In the genomic region with DNA sequence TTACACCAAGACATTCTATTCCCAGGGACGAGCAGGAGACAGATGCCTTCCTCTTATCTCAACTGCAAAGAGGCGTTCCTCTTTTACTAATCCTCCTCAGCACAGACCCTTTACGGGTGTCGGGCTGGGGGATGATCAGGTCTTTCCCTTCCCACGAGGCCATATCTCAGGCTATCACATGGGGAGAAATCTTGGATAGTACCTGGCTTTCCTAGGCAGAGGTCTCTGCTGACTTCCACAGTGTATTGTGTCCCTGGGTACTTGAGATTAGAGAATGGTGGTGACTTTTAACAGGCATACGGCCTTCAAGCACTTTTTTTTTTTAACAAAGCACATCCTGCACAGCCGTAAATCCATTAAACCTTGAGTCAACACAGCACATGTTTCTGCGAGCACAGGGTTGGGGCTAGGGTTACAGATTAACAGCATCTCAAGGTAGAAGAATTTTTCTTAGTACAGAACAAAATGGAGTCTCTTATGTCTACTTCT, we compare ENCODE assay signal across 11 cellular contexts. TPM values are rescaled to one million over a fixed set of nuclear protein-coding genes. Genes with fewer than 3 reads are reported as not detected.
DNase-seq lines count a peak whose midpoint lies in the region; ATAC-seq and TF ChIP-seq lines count a peak whose summit lies in the region.
"Not testable (repeated sequence)": the region's sequence is repeated elsewhere in the genome, so short reads cannot be mapped to it uniquely, and the experiment has no call there.
"Had no signal": no experiment of that assay in that cellular context is flagged by ENCODE, and none has a peak within 500 bp of the region (broad histone marks: within the 10 kb centered on the region; RNA-seq: fewer than 3 reads in every experiment).

No MANE protein-coding gene starts in this region.

- TF ChIP-seq POLR2A in transverse colon (IDR thresholded peaks at IDR 0.05), result not testable (repeated sequence)

- in situ Hi-C loops in transverse colon (cut with MboI; ENCODE audit: low pct_ligation_motif_present in 1 of 4, low pct_unique_long_range_greater_than_20kb in 1 of 4, low sequenced_read_pairs in 3 of 4), result not testable (repeated sequence)

- DNase-seq in DMS53 (lab: John Stamatoyannopoulos, UW) (peak; percentile 88), NCI-H1105 treated with DMSO at 0.1 percent for 48 hours (lab: John Stamatoyannopoulos, UW) (peak; percentile 1), NCI-H524 (lab: John Stamatoyannopoulos, UW) (peak; percentile 62 to 83), OCI-M2 (lab: John Stamatoyannopoulos, UW; ENCODE audit: unreplicated experiment) (peak; percentile 53), WERI-Rb-1 (peak; percentile 81)
- not testable (repeated sequence) for DNase-seq in left colon, nephron progenitor cell, transverse colon

- not testable (repeated sequence) for TF ChIP-seq CTCF in WERI-Rb-1 (IDR thresholded peaks at IDR 0.05; ENCODE audit: low read depth, low read length); nephron progenitor cell (IDR thresholded peaks at IDR 0.05); transverse colon (IDR thresholded peaks at IDR 0.05)

- H3K27ac ChIP-seq in WERI-Rb-1 (peak overlapping the region; percentile 93), transverse colon (peak overlapping the region; percentile 75 to 84 (median 81))

- H3K27ac Mint-ChIP-seq in nephron progenitor cell, result peak overlapping the region; percentile 83

- not testable (repeated sequence) for H3K9me3 Mint-ChIP-seq in nephron progenitor cell

- peaks cover 16% of the 10 kb centered on the region for H3K4me1 Mint-ChIP-seq in nephron progenitor cell

- not testable (repeated sequence) for H3K4me3 Mint-ChIP-seq in nephron progenitor cell

- 34 to 38% methylated on average over 2 to 8 of the region's 8 CpGs for WGBS in transverse colon (ENCODE audit: low coverage in 1 of 2), 2 donors

- not testable (repeated sequence) for H3K4me3 ChIP-seq in WERI-Rb-1 (ENCODE audit: low read depth, low read length); transverse colon

- peaks cover 50% of the 10 kb centered on the region for H3K27me3 Mint-ChIP-seq in nephron progenitor cell (ENCODE audit: low read depth, poor library complexity)

- TF ChIP-seq EP300 in transverse colon (IDR thresholded peaks at IDR 0.05; ENCODE audit: low read depth), result not testable (repeated sequence)

- H3K4me1 ChIP-seq in transverse colon, result peaks cover 9 to 28% (median 21%) of the 10 kb centered on the region in 4 donors

- not testable (repeated sequence) for H3K27me3 ChIP-seq in WERI-Rb-1 (ENCODE audit: insufficient read depth, low read depth, severe bottlenecking); transverse colon

- intact Hi-C loops in left colon (cut with DNase I, micrococcal nuclease); transverse colon (cut with DNase I; ENCODE audit: low total_unique reads): not testable (repeated sequence)

- H3K36me3 Mint-ChIP-seq in nephron progenitor cell (ENCODE audit: low read depth), result not testable (repeated sequence)

- ATAC-seq in left colon, result peak; percentile 55

- H3K9me3 ChIP-seq in WERI-Rb-1 (ENCODE audit: severe bottlenecking); transverse colon: not testable (repeated sequence)

- H3K36me3 ChIP-seq in WERI-Rb-1, transverse colon: not testable (repeated sequence)

RNA-seq across cellular contexts. Expression of a gene that starts 7.6 kb away (rescaled TPM):
- total RNA-seq in left colon (100 to 1,000 TPM; 244 to 262 TPM), transverse colon (100 to 1,000 TPM; 242 to 637 (median 280) TPM)
- total RNA-seq: G401, H1, SK-MEL-5 had no signal

RNA-seq across cellular contexts. Expression of a gene that starts 16.8 kb away (rescaled TPM):
- total RNA-seq in left colon (10 to 100 TPM; 32.9 to 39.5 TPM), transverse colon (100 to 1,000 TPM in 1 of 4 donors, 10 to 100 TPM in 3; 27.3 to 139 (median 45.4) TPM)
